2 cellular contexts compared by ENCODE assay signal in genomic region chr17:75531724-75532090, GRCh38.
TF ChIP-seq lines count a peak whose summit lies in the region.

No MANE protein-coding gene starts in this region.

TF ChIP-seq in Ishikawa, 13 proteins besides CTCF, POLR2A, EP300 and RAD21:
- TF ChIP-seq TCF12 (IDR thresholded peaks at IDR 0.05; ENCODE audit: low read depth): no peak
- no peak for TF ChIP-seq FOXM1 (IDR thresholded peaks at IDR 0.05; ENCODE audit: borderline replicate concordance, low read depth)
- TF ChIP-seq TEAD4 (IDR thresholded peaks at IDR 0.05): peak; percentile 59; the same call in 1 of the 2 replicates

TF ChIP-seq in H1, 55 proteins besides CTCF, POLR2A, EP300 and RAD21:
- no peak for TF ChIP-seq RFX5 (IDR thresholded peaks at IDR 0.05; ENCODE audit: borderline replicate concordance, low read depth, low read length)
- TF ChIP-seq, protein P1, sequence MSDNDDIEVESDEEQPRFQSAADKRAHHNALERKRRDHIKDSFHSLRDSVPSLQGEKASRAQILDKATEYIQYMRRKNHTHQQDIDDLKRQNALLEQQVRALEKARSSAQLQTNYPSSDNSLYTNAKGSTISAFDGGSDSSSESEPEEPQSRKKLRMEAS (IDR thresholded peaks at IDR 0.05): no peak
- TF ChIP-seq GABPA (IDR thresholded peaks at IDR 0.05; ENCODE audit: borderline replicate concordance, insufficient read depth, low read length): no peak
- no peak for TF ChIP-seq SIX5 (IDR thresholded peaks at IDR 0.05; ENCODE audit: low read depth, low read length)
- TF ChIP-seq EZH2 (IDR thresholded peaks at IDR 0.05; ENCODE audit: low read depth, low read length, severe bottlenecking): no peak
- TF ChIP-seq, protein P2, sequence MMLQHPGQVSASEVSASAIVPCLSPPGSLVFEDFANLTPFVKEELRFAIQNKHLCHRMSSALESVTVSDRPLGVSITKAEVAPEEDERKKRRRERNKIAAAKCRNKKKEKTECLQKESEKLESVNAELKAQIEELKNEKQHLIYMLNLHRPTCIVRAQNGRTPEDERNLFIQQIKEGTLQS (IDR thresholded peaks at IDR 0.05; ENCODE audit: insufficient read depth, low read depth, low read length): no peak
- TF ChIP-seq CHD7 (IDR thresholded peaks at IDR 0.05; ENCODE audit: insufficient replicate concordance, low read length): no peak
- no peak for TF ChIP-seq TAF7 (optimal IDR thresholded peaks at IDR 0.05; ENCODE audit: borderline replicate concordance, low read depth, low read length)
- no peak for TF ChIP-seq ASH2L (IDR thresholded peaks at IDR 0.05; ENCODE audit: low read length)
- TF ChIP-seq JUND (IDR thresholded peaks at IDR 0.05; ENCODE audit: low read length): no peak
- TF ChIP-seq YY1 (IDR thresholded peaks at IDR 0.05; ENCODE audit: low read depth, low read length): no peak
- TF ChIP-seq SP2 (IDR thresholded peaks at IDR 0.05; ENCODE audit: low read length): no peak
- no peak for TF ChIP-seq SUZ12 (IDR thresholded peaks at IDR 0.05; ENCODE audit: low read length)
- TF ChIP-seq CHD1 (IDR thresholded peaks at IDR 0.05; ENCODE audit: low read depth, low read length): no peak
- no peak for TF ChIP-seq SRF (IDR thresholded peaks at IDR 0.05; ENCODE audit: low read depth, low read length)
- TF ChIP-seq POLR2AphosphoS5 (IDR thresholded peaks at IDR 0.05; ENCODE audit: low read depth, low read length): no peak
- no peak for TF ChIP-seq NANOG (IDR thresholded peaks at IDR 0.05; ENCODE audit: insufficient read depth, low read depth, low read length, poor library complexity, severe bottlenecking)
